In the genomic region with DNA sequence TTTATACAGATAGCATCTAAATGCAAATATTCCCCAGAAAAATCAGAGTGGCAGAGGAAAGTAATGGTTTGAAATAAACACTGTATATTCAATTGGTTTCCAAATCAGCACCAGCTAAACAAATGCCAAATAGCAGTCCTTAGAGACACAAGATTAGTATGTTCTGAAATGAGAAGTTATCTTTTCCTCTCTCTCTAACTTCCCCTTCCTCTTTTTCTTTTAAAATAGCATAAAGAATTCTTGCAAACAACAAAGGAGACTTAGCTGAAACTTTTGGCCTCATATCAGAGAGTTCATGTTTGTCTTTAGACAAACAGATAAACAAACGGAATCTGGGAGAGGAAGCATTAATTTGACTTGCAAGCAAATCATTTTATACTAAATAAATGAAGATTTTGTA, we compare ENCODE assay signal across 20 cellular contexts.
"Had no signal": no experiment of that assay in that cellular context is flagged by ENCODE, and none has a peak within 500 bp of the region (broad histone marks: within the 10 kb centered on the region; RNA-seq: fewer than 3 reads in every experiment).

No MANE protein-coding gene starts in this region.

- H3K4me1 ChIP-seq: body of pancreas, lower lobe of right lung, parathyroid adenoma, tibial artery had no signal

- H3K36me3 ChIP-seq: lower lobe of right lung, tibial artery had no signal

- H3K4me3 ChIP-seq: body of pancreas, lower lobe of right lung, tibial artery had no signal

- H3K27me3 ChIP-seq: body of pancreas, tibial artery had no signal

- DNase-seq: activated CD4-positive, alpha-beta T cell treated with anti-CD3 and anti-CD28 coated beads, Interleukin-2, amount 50 U/mL, for 1 hour; activated CD8-positive, alpha-beta memory T cell treated with anti-CD3 and anti-CD28 coated beads, Interleukin-2, amount 50 U/mL, for 4 hours; activated naive CD4-positive, alpha-beta T cell treated with anti-CD3 and anti-CD28 coated beads for 36 hours; activated T-cell treated with anti-CD3 and anti-CD28 coated beads, Interleukin-2, amount 50 U/mL, for 4 hours; body of pancreas; endodermal cell; foreskin fibroblast; glutamatergic neuron; hypothalamus; islet precursor cell; left colon; lower lobe of right lung; retina; stimulated activated naive CD4-positive, alpha-beta T cell treated with Interleukin-2 at 50 U/mL for 16 hours; substantia nigra; tibial artery had no signal

- H3K27ac ChIP-seq: body of pancreas, epithelial cell of prostate, lower lobe of right lung, parathyroid adenoma, tibial artery had no signal

- H3K9me3 ChIP-seq: body of pancreas, lower lobe of right lung, tibial artery had no signal

- H2AFZ ChIP-seq: parathyroid adenoma had no signal

- ATAC-seq: activated CD4-positive, CD25-positive, alpha-beta regulatory T cell treated with anti-CD3 and anti-CD28 coated beads, Interleukin-2, amount 50 U/mL, for 24 hours; activated T-cell treated with anti-CD3 and anti-CD28 coated beads, Interleukin-2, amount 50 U/mL, for 4 hours; body of pancreas; left colon; lower lobe of right lung; natural killer cell treated with Interleukin-12 subunit alpha and Interleukin-12 subunit beta and Interleukin-15 and Interleukin-18, amount 100 ng/mL, for 72 hours had no signal

- H3K79me2 ChIP-seq: parathyroid adenoma had no signal

- H3K9ac ChIP-seq: parathyroid adenoma had no signal
